ENCODE assay signal across 8 cellular contexts in the genomic region with DNA sequence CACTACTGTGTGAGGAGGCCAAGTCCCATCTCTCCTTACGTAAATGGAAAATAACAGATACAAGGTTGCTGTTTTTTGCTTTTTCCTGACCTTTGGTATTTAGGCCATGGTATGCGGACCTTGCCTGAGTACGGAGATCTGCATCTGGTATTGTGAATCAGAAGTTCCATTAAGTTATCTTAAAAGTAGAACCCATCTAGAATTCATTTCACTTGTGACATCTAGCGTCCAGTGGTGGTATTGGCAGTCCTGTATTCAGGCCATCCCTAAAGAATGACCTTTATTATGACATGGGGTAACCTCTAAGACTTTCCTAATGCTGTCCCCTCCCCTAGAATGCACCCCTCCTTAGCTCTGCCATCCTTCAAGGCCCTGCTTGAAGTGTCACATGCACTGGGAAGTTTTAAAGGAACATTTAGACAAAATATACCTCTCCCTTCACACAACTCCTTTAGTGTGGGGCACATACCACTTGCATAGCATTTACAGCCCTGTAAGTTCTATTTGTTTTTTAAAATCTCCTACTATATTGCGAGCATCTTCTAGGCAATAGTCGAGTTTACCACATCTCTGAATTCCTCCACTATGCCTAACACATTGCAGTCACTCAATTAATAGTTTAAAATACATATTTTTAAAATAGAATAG. TPM values are rescaled to one million over a fixed set of nuclear protein-coding genes. Genes with fewer than 3 reads are reported as not detected.
DNase-seq lines count a peak whose midpoint lies in the region; ATAC-seq and TF ChIP-seq lines count a peak whose summit lies in the region.

No MANE protein-coding gene starts in this region.

- ATAC-seq in GM19438 (IDR thresholded peaks at IDR 0.05; ENCODE audit: low read depth, unreplicated experiment) (peak; percentile 29), sciatic nerve (peak; percentile 60)

- no peak overlapping the region for H3K27ac Mint-ChIP-seq in Caco-2 (ENCODE audit: unreplicated experiment)
- H3K27ac Mint-ChIP-seq in activated naive CD4-positive, alpha-beta T cell treated with anti-CD3 and anti-CD28 coated beads, Interleukin-2, amount 10 ng/mL, durations not matched to agents 7 days and 5 days = no peak overlapping the region

- POLR2A ChIA-PET in Caco-2 (lab: Charles Lee) = no interaction called here

- BruUV-seq in Caco-2 (replicated peaks; lab: Mats Ljungman, UMichigan) = no TSS peak

- H3K4me1 ChIP-seq in Caco-2 (no peaks in the 10 kb centered on the region; the same call in 1 of the 2 replicates), cardiac muscle cell (ENCODE audit: low read depth) (no peaks in the 10 kb centered on the region)

- H3K9me3 ChIP-seq in Caco-2 (no peaks in the 10 kb centered on the region), SK-N-MC (ENCODE audit: low read depth, low read length) (no peaks in the 10 kb centered on the region), cardiac muscle cell (ENCODE audit: low read depth) (no peaks in the 10 kb centered on the region)

- DNase-seq in Caco-2 = peak; percentile 56 to 71
- peak; percentile 36 for DNase-seq in HPDE6-E6E7 (ENCODE audit: extremely low spot score)
- DNase-seq in SK-N-MC (ENCODE audit: low read depth, low spot score) = peak; percentile 14
- DNase-seq in activated naive CD4-positive, alpha-beta T cell treated with anti-CD3 and anti-CD28 coated beads, Interleukin-2, amount 10 ng/mL, durations not matched to agents 7 days and 5 days = peak; percentile 72
- peak; percentile 71 to 80 for DNase-seq in cardiac muscle cell (ENCODE audit: low read depth in 1 of 2, low spot score in 1 of 2)
- peak; percentile 73 for DNase-seq in sciatic nerve (ENCODE audit: low spot score)
- no peak for DNase-seq in NCI-H1436 treated with DMSO at 0.1 percent for 48 hours (lab: John Stamatoyannopoulos, UW)

- TF ChIP-seq CTCF in Caco-2 (IDR thresholded peaks at IDR 0.05; ENCODE audit: insufficient read depth in 1 of 2, low read depth in 1 of 2, low read length in 1 of 2, severe bottlenecking in 1 of 2, unreplicated experiment in 1 of 2) = peak; percentile 73 to 90
- peak; percentile 84 for TF ChIP-seq CTCF in cardiac muscle cell (IDR thresholded peaks at IDR 0.05; ENCODE audit: low read depth, low read length)

- CTCF ChIA-PET in Caco-2 (lab: Charles Lee) = no interaction called here
- CTCF ChIA-PET in activated naive CD4-positive, alpha-beta T cell treated with anti-CD3 and anti-CD28 coated beads, Interleukin-2, amount 10 ng/mL, durations not matched to agents 7 days and 5 days (lab: Charles Lee) = interaction anchor here (0.9 to 2.8 kb wide), 10 partner anchors 13 to 877 kb away, joined by 3 to 17 read pairs (median 4); no protein-coding TSS in a partner anchor

- H3K27me3 ChIP-seq in Caco-2 (replicated peaks; ENCODE audit: control insufficient read depth, insufficient read depth, low read length) = no peaks in the 10 kb centered on the region
- H3K27me3 ChIP-seq in cardiac muscle cell = no peaks in the 10 kb centered on the region

- H3K4me3 ChIP-seq in Caco-2 (ENCODE audit: low read depth, low read length) = no peak overlapping the region
- H3K4me3 ChIP-seq in SK-N-MC = no peak overlapping the region
- H3K4me3 ChIP-seq in cardiac muscle cell = no peak overlapping the region

- peak overlapping the region; percentile 21 for H3K9ac ChIP-seq in SK-N-MC (ENCODE audit: insufficient read length)

- H3K36me3 Mint-ChIP-seq in Caco-2 (ENCODE audit: insufficient read depth, unreplicated experiment) = peaks cover 15% of the 10 kb centered on the region
- H3K36me3 Mint-ChIP-seq in activated naive CD4-positive, alpha-beta T cell treated with anti-CD3 and anti-CD28 coated beads, Interleukin-2, amount 10 ng/mL, durations not matched to agents 7 days and 5 days = peaks cover 11% of the 10 kb centered on the region

- no peak overlapping the region for H3K4me3 Mint-ChIP-seq in Caco-2 (ENCODE audit: unreplicated experiment)
- peak overlapping the region; percentile 7 for H3K4me3 Mint-ChIP-seq in activated naive CD4-positive, alpha-beta T cell treated with anti-CD3 and anti-CD28 coated beads, Interleukin-2, amount 10 ng/mL, durations not matched to agents 7 days and 5 days

- intact Hi-C loops in Caco-2 (cut with micrococcal nuclease; ENCODE audit: unreplicated experiment) = loop anchor here (1.0 to 10.0 kb wide), 4 partner anchors 33 to 1097 kb away; a partner anchor contains a TSS
- intact Hi-C loops in sciatic nerve (cut with DNase I) = no loop called here

- H3K36me3 ChIP-seq in Caco-2 (ENCODE audit: control insufficient read depth, insufficient read depth, low read length) = no peaks in the 10 kb centered on the region
- H3K36me3 ChIP-seq in SK-N-MC (ENCODE audit: insufficient read depth, low read length) = peaks cover 4% of the 10 kb centered on the region; the same call in 1 of the 2 replicates
- no peaks in the 10 kb centered on the region for H3K36me3 ChIP-seq in cardiac muscle cell

- H3K27me3 Mint-ChIP-seq in Caco-2 (ENCODE audit: insufficient read depth, unreplicated experiment) = no peaks in the 10 kb centered on the region
- H3K27me3 Mint-ChIP-seq in activated naive CD4-positive, alpha-beta T cell treated with anti-CD3 and anti-CD28 coated beads, Interleukin-2, amount 10 ng/mL, durations not matched to agents 7 days and 5 days = peaks cover 15% of the 10 kb centered on the region

- H3K4me1 Mint-ChIP-seq in Caco-2 (ENCODE audit: low read depth, unreplicated experiment) = peaks cover 22% of the 10 kb centered on the region
- H3K4me1 Mint-ChIP-seq in activated naive CD4-positive, alpha-beta T cell treated with anti-CD3 and anti-CD28 coated beads, Interleukin-2, amount 10 ng/mL, durations not matched to agents 7 days and 5 days = peaks cover 34% of the 10 kb centered on the region

- H3K9me3 Mint-ChIP-seq in Caco-2 (ENCODE audit: unreplicated experiment) = no peaks in the 10 kb centered on the region
- H3K9me3 Mint-ChIP-seq in activated naive CD4-positive, alpha-beta T cell treated with anti-CD3 and anti-CD28 coated beads, Interleukin-2, amount 10 ng/mL, durations not matched to agents 7 days and 5 days = no peaks in the 10 kb centered on the region

- H3K27ac ChIP-seq in SK-N-MC (no peak overlapping the region), cardiac muscle cell (no peak overlapping the region)

RNA-seq across cellular contexts. Expression of a gene that starts 1.9 kb away (rescaled TPM):
- total RNA-seq in Caco-2 (2022) = 57.8 and 60.0 TPM in 2 replicates
- 24.3 and 37.5 TPM in 2 replicates for total RNA-seq in cardiac muscle cell
- 29.0 and 42.0 TPM in 2 replicates for polyA plus RNA-seq in cardiac muscle cell
- 9.3 TPM for total RNA-seq in sciatic nerve

RNA-seq across cellular contexts. Expression of a gene that starts 55.4 kb away (rescaled TPM):
- 0.09 TPM in 1 of 2 replicates, not detected in the other for total RNA-seq in Caco-2 (2022)
- total RNA-seq in cardiac muscle cell = 3.3 and 4.7 TPM in 2 replicates
- polyA plus RNA-seq in cardiac muscle cell = 1.4 and 6.5 TPM in 2 replicates
- 32.9 TPM for total RNA-seq in sciatic nerve
